In genomic region chrX:138914751-138915150, GRCh38 we compare ENCODE assay signal across 20 cellular contexts.
"Had no signal": no experiment of that assay in that cellular context is flagged by ENCODE, and none has a peak within 500 bp of the region (broad histone marks: within the 10 kb centered on the region; RNA-seq: fewer than 3 reads in every experiment).

No MANE protein-coding gene starts in this region.

- H3K27ac ChIP-seq: colonic mucosa, esophagus squamous epithelium, heart right ventricle, left ventricle myocardium inferior, lower lobe of right lung, neural progenitor cell, pancreas, prostate gland, skin epidermis, thoracic aorta, transverse colon had no signal

- H3K27me3 ChIP-seq: colonic mucosa, esophagus squamous epithelium, heart right ventricle, neural progenitor cell, pancreas, transverse colon had no signal

- H3K9ac ChIP-seq: neural progenitor cell had no signal

- H3K4me1 ChIP-seq: colonic mucosa, esophagus squamous epithelium, heart right ventricle, left ventricle myocardium inferior, lower lobe of right lung, neural progenitor cell, pancreas, prostate gland, transverse colon had no signal

- H3K4me3 ChIP-seq: colonic mucosa, esophagus squamous epithelium, heart right ventricle, left ventricle myocardium inferior, lower lobe of right lung, neural progenitor cell, pancreas, prostate gland, skin epidermis, thoracic aorta, transverse colon had no signal

- DNase-seq: colonic mucosa; dermis blood vessel endothelial cell; esophagus squamous epithelium; heart right ventricle; hypothalamus; left ventricle myocardium inferior; lower lobe of right lung; nucleus accumbens; pancreas; retina; stimulated activated CD4-positive, alpha-beta T cell treated with anti-CD3 and anti-CD28 coated beads, Interleukin-2, amount 100 ng/mL, for 24 hours; stimulated activated CD4-positive, alpha-beta T cell treated with anti-CD3 and anti-CD28 coated beads, Interleukin-4, amount 100 ng/mL, for 4 hours; stimulated activated naive B cell treated with anti-CD40 and anti-IgM and Interleukin-4, amounts not matched to agents 10 μg/mL and 1 μg/mL and 100 μg/mL, for 72 hours; stimulated activated naive CD8-positive, alpha-beta T cell treated with anti-CD3 and anti-CD28 coated beads, Interleukin-15, amount 100 ng/mL, for 72 hours; substantia nigra; transverse colon had no signal

- H3K9me3 ChIP-seq: colonic mucosa, esophagus squamous epithelium, heart right ventricle, left ventricle myocardium inferior, lower lobe of right lung, pancreas, prostate gland, thoracic aorta, transverse colon had no signal

- H2AFZ ChIP-seq: neural progenitor cell had no signal

- H3K4me2 ChIP-seq: neural progenitor cell had no signal

- H3K36me3 ChIP-seq: colonic mucosa, esophagus squamous epithelium, heart right ventricle, left ventricle myocardium inferior, lower lobe of right lung, neural progenitor cell, pancreas, prostate gland, thoracic aorta, transverse colon had no signal
